ENCODE assay signal across 8 cellular contexts in the genomic region with DNA sequence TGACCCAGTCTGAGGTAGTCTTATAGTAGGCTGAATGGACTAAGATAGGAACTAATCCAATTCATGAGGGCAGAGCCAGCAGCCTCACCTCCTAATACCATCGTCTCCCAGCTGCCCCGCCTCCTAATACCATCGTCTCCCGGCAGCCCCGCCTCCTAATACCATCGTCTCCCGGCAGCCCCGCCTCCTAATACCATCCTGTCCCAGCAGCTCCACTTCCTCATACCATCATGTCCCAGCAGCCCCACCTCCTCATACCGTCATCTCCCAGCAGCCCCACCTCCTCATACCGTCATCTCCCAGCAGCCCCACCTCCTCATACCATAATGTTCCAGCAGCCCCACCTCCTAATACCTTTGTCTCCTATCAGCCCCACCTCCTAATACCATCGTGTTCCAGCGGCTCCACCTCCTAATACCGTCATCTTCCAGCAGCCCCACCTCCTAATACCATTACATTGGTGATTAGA. TPM values are rescaled to one million over a fixed set of nuclear protein-coding genes. Genes with fewer than 3 reads are reported as not detected.
DNase-seq lines count a peak whose midpoint lies in the region; ATAC-seq lines count a peak whose summit lies in the region.

No MANE protein-coding gene starts in this region.

- H3K9me3 ChIP-seq in iPS-18c (ENCODE audit: control insufficient read depth, insufficient read depth, low read length), result no peaks in the 10 kb centered on the region

- no peak for ATAC-seq in activated CD8-positive, alpha-beta memory T cell treated with anti-CD3 and anti-CD28 coated beads, Interleukin-2, amount 10 ng/mL, durations not matched to agents 7 days and 5 days
- ATAC-seq in activated naive CD4-positive, alpha-beta T cell treated with anti-CD3 and anti-CD28 coated beads, Interleukin-2, amount 50 U/mL, for 72 hours, result peak in 1 of 2 donors; percentile 32

- peak; percentile 47 to 48 for DNase-seq in activated CD8-positive, alpha-beta memory T cell treated with anti-CD3 and anti-CD28 coated beads for 1 hour (ENCODE audit: extremely low read depth in 1 of 2, low read depth in 1 of 2)
- no peak for DNase-seq in activated CD8-positive, alpha-beta memory T cell treated with anti-CD3 and anti-CD28 coated beads, Interleukin-2, amount 10 ng/mL, durations not matched to agents 7 days and 5 days
- peak; percentile 80 for DNase-seq in SW480 (ENCODE audit: low spot score)
- peak in 1 of 2 donors; percentile 63 for DNase-seq in activated naive CD4-positive, alpha-beta T cell treated with anti-CD3 and anti-CD28 coated beads, Interleukin-2, amount 50 U/mL, for 72 hours (ENCODE audit: low spot score in 2 of 2)
- DNase-seq in stimulated activated CD4-positive, alpha-beta T cell treated with anti-CD3 and anti-CD28 coated beads, Interleukin-4, amount 100 ng/mL, for 24 hours, result peak; percentile 62
- no peak for DNase-seq in NCI-H345 treated with DMSO at 0.1 percent for 48 hours (lab: John Stamatoyannopoulos, UW; ENCODE audit: unreplicated experiment)
- no peak for DNase-seq in COLO829 (ENCODE audit: low spot score)

- CTCF ChIA-PET in activated CD8-positive, alpha-beta memory T cell treated with anti-CD3 and anti-CD28 coated beads, Interleukin-2, amount 10 ng/mL, durations not matched to agents 7 days and 5 days (lab: Charles Lee), result no interaction called here

- peaks cover 3% of the 10 kb centered on the region for H3K9me3 Mint-ChIP-seq in activated CD8-positive, alpha-beta memory T cell treated with anti-CD3 and anti-CD28 coated beads, Interleukin-2, amount 10 ng/mL, durations not matched to agents 7 days and 5 days (ENCODE audit: low read depth)
- H3K9me3 Mint-ChIP-seq in activated naive CD4-positive, alpha-beta T cell treated with anti-CD3 and anti-CD28 coated beads, Interleukin-2, amount 50 U/mL, for 72 hours, result peaks cover 4 to 6% of the 10 kb centered on the region in 2 donors

- H3K27me3 Mint-ChIP-seq in activated CD8-positive, alpha-beta memory T cell treated with anti-CD3 and anti-CD28 coated beads, Interleukin-2, amount 10 ng/mL, durations not matched to agents 7 days and 5 days, result no peaks in the 10 kb centered on the region

- H3K4me3 ChIP-seq in iPS-18c (ENCODE audit: insufficient read depth, low read depth, low read length), result peak overlapping the region; percentile 29; the same call in 1 of the 2 replicates

- peaks cover 19% of the 10 kb centered on the region for H3K4me1 Mint-ChIP-seq in activated CD8-positive, alpha-beta memory T cell treated with anti-CD3 and anti-CD28 coated beads, Interleukin-2, amount 10 ng/mL, durations not matched to agents 7 days and 5 days

- peaks cover 21% of the 10 kb centered on the region for H3K36me3 Mint-ChIP-seq in activated CD8-positive, alpha-beta memory T cell treated with anti-CD3 and anti-CD28 coated beads, Interleukin-2, amount 10 ng/mL, durations not matched to agents 7 days and 5 days
- H3K36me3 Mint-ChIP-seq in activated naive CD4-positive, alpha-beta T cell treated with anti-CD3 and anti-CD28 coated beads, Interleukin-2, amount 50 U/mL, for 72 hours, result peaks cover 29 to 38% of the 10 kb centered on the region in 2 donors

- H3K27ac Mint-ChIP-seq in activated CD8-positive, alpha-beta memory T cell treated with anti-CD3 and anti-CD28 coated beads, Interleukin-2, amount 10 ng/mL, durations not matched to agents 7 days and 5 days, result no peak overlapping the region
- H3K27ac Mint-ChIP-seq in activated naive CD4-positive, alpha-beta T cell treated with anti-CD3 and anti-CD28 coated beads, Interleukin-2, amount 50 U/mL, for 72 hours, result peak overlapping the region; percentile 32 to 44

- H3K4me3 Mint-ChIP-seq in activated CD8-positive, alpha-beta memory T cell treated with anti-CD3 and anti-CD28 coated beads, Interleukin-2, amount 10 ng/mL, durations not matched to agents 7 days and 5 days, result no peak overlapping the region

RNA-seq across cellular contexts. Expression of a gene that starts 2.5 kb away (rescaled TPM):
- total RNA-seq in activated CD8-positive, alpha-beta memory T cell treated with anti-CD3 and anti-CD28 coated beads, Interleukin-2, amount 10 ng/mL, durations not matched to agents 7 days and 5 days, result 100 to 1,000 TPM; 111 to 138 TPM
- total RNA-seq in activated naive CD4-positive, alpha-beta T cell treated with anti-CD3 and anti-CD28 coated beads, Interleukin-2, amount 50 U/mL, for 72 hours, result 10 to 100 TPM; 78.2 to 79.3 TPM

RNA-seq across cellular contexts. Expression of a gene that starts 34.9 kb away (rescaled TPM):
- under 1 TPM in 1 of 2 experiments, not detected in 1; 0.14 TPM for total RNA-seq in activated CD8-positive, alpha-beta memory T cell treated with anti-CD3 and anti-CD28 coated beads, Interleukin-2, amount 10 ng/mL, durations not matched to agents 7 days and 5 days
- total RNA-seq in activated naive CD4-positive, alpha-beta T cell treated with anti-CD3 and anti-CD28 coated beads, Interleukin-2, amount 50 U/mL, for 72 hours, result not detected

Comparison
In these comparisons a context has a peak if more than half of its experiments do, and no peak if none do; other contexts are left out.
1. DNase-seq: peak in activated CD8-positive, alpha-beta memory T cell treated with anti-CD3 and anti-CD28 coated beads for 1 hour (2 of 2), SW480 (single experiment) and stimulated activated CD4-positive, alpha-beta T cell treated with anti-CD3 and anti-CD28 coated beads, Interleukin-4, amount 100 ng/mL, for 24 hours (single experiment); none in activated CD8-positive, alpha-beta memory T cell treated with anti-CD3 and anti-CD28 coated beads, Interleukin-2, amount 10 ng/mL, durations not matched to agents 7 days and 5 days (single experiment), NCI-H345 treated with DMSO at 0.1 percent for 48 hours (single experiment) and COLO829 (single experiment).